13 cellular contexts compared by ENCODE assay signal in genomic region chr17:49213803-49214202, GRCh38. TPM values are rescaled to one million over a fixed set of nuclear protein-coding genes. Genes with fewer than 3 reads are reported as not detected.
DNase-seq lines count a peak whose midpoint lies in the region; ATAC-seq, FAIRE-seq and TF ChIP-seq lines count a peak whose summit lies in the region.
"Had no signal": no experiment of that assay in that cellular context is flagged by ENCODE, and none has a peak within 500 bp of the region (broad histone marks: within the 10 kb centered on the region; RNA-seq: fewer than 3 reads in every experiment).

No MANE protein-coding gene starts in this region.

- H3F3A ChIP-seq in smooth muscle cell (ENCODE audit: low read depth): peaks cover 4% of the 10 kb centered on the region

- H3K4me3 ChIP-seq in CD4-positive, CD25-positive, alpha-beta regulatory T cell (ENCODE audit: low read depth, low read length): no peak overlapping the region
- peak overlapping the region; percentile 89 for H3K4me3 ChIP-seq in GM06990 (replicated peaks; ENCODE audit: low read depth, low read length)
- H3K4me3 ChIP-seq in mucosa of rectum (ENCODE audit: low read length in 2 of 2): peak overlapping the region; percentile 2 to 45
- peak overlapping the region in 1 of 4 donors; percentile 12 for H3K4me3 ChIP-seq in pancreas
- no peak overlapping the region for H3K4me3 ChIP-seq in smooth muscle cell

- H3K4me1 ChIP-seq in CD4-positive, CD25-positive, alpha-beta regulatory T cell (ENCODE audit: control insufficient read depth, insufficient read depth, low read length, poor library complexity, severe bottlenecking): peaks cover 77% of the 10 kb centered on the region
- H3K4me1 ChIP-seq in mucosa of rectum (ENCODE audit: control insufficient read depth in 2 of 2, insufficient read depth in 2 of 2, low read length in 2 of 2) (peaks cover 26 to 30% of the 10 kb centered on the region in 2 donors), pancreas (peaks cover 0 to 2% (median 0%) of the 10 kb centered on the region in 3 donors), smooth muscle cell (ENCODE audit: low read depth) (peaks cover 8% of the 10 kb centered on the region)

- peaks cover 0 to under 1% (median 0%) of the 10 kb centered on the region in 7 donors for H3K9me3 Mint-ChIP-seq in CD4-positive, CD25-positive, alpha-beta regulatory T cell
- no peaks in the 10 kb centered on the region for H3K9me3 Mint-ChIP-seq in activated T-helper 1 cell treated with anti-CD3 and anti-CD28 coated beads, Interleukin-12 subunit alpha, Interleukin-12 subunit beta, Interleukin-2, Interleukin-4 antibody, amounts not matched to agents 30 ng/mL and 10 ng/mL and 1 ng/mL, durations not matched to agents 14 hours and 24 hours and 36 hours

- peaks cover 9 to 92% (median 67%) of the 10 kb centered on the region in 4 donors for H3K4me1 Mint-ChIP-seq in CD4-positive, CD25-positive, alpha-beta regulatory T cell
- peaks cover 90% of the 10 kb centered on the region for H3K4me1 Mint-ChIP-seq in activated T-helper 1 cell treated with anti-CD3 and anti-CD28 coated beads, Interleukin-12 subunit alpha, Interleukin-12 subunit beta, Interleukin-2, Interleukin-4 antibody, amounts not matched to agents 30 ng/mL and 10 ng/mL and 1 ng/mL, durations not matched to agents 14 hours and 24 hours and 36 hours (ENCODE audit: low read depth)

- no peaks in the 10 kb centered on the region for H3K36me3 ChIP-seq in CD4-positive, CD25-positive, alpha-beta regulatory T cell (ENCODE audit: control insufficient read depth, insufficient read depth, low read length)
- peaks cover 14% of the 10 kb centered on the region for H3K36me3 ChIP-seq in GM06990 (ENCODE audit: control insufficient read depth, insufficient read depth, low read length)
- H3K36me3 ChIP-seq in mucosa of rectum (ENCODE audit: control insufficient read depth in 2 of 2, insufficient read depth in 2 of 2, low read length in 2 of 2): no peaks in the 10 kb centered on the region
- no peaks in the 10 kb centered on the region for H3K36me3 ChIP-seq in pancreas
- H3K36me3 ChIP-seq in smooth muscle cell (ENCODE audit: low read depth): no peaks in the 10 kb centered on the region

- no peak overlapping the region for H2AFZ ChIP-seq in smooth muscle cell (ENCODE audit: low read depth)

- no peak for DNase-seq in CD4-positive, CD25-positive, alpha-beta regulatory T cell
- DNase-seq in GM06990 (ENCODE audit: extremely low read depth, insufficient read length): no peak
- no peak for DNase-seq in activated T-helper 1 cell treated with anti-CD3 and anti-CD28 coated beads, Interleukin-12 subunit alpha, Interleukin-12 subunit beta, Interleukin-2, Interleukin-4 antibody, amounts not matched to agents 30 ng/mL and 10 ng/mL and 1 ng/mL, durations not matched to agents 14 hours and 24 hours and 36 hours (ENCODE audit: low spot score)
- DNase-seq in pancreas: no peak
- no peak for DNase-seq in smooth muscle cell (lab: John Stamatoyannopoulos, UW; ENCODE audit: unreplicated experiment)
- no peak for DNase-seq in iPS-NIHi7 (ENCODE audit: extremely low spot score)
- DNase-seq in pons (ENCODE audit: low spot score): no peak
- DNase-seq: activated CD8-positive, alpha-beta memory T cell treated with anti-CD3 and anti-CD28 coated beads, Interleukin-2, amount 50 U/mL, for 48 hours; IMR-90 had no signal

- peak overlapping the region in 2 of 4 donors; percentile 59 to 99 for H3K4me3 Mint-ChIP-seq in CD4-positive, CD25-positive, alpha-beta regulatory T cell
- H3K4me3 Mint-ChIP-seq in activated T-helper 1 cell treated with anti-CD3 and anti-CD28 coated beads, Interleukin-12 subunit alpha, Interleukin-12 subunit beta, Interleukin-2, Interleukin-4 antibody, amounts not matched to agents 30 ng/mL and 10 ng/mL and 1 ng/mL, durations not matched to agents 14 hours and 24 hours and 36 hours: peak overlapping the region; percentile 79

- peaks cover 7% of the 10 kb centered on the region for H3K36me3 Mint-ChIP-seq in CD4-positive, CD25-positive, alpha-beta regulatory T cell
- H3K36me3 Mint-ChIP-seq in activated T-helper 1 cell treated with anti-CD3 and anti-CD28 coated beads, Interleukin-12 subunit alpha, Interleukin-12 subunit beta, Interleukin-2, Interleukin-4 antibody, amounts not matched to agents 30 ng/mL and 10 ng/mL and 1 ng/mL, durations not matched to agents 14 hours and 24 hours and 36 hours (ENCODE audit: low read depth): peaks cover 35% of the 10 kb centered on the region

- no peaks in the 10 kb centered on the region for H3K9me3 ChIP-seq in CD4-positive, CD25-positive, alpha-beta regulatory T cell (ENCODE audit: control insufficient read depth in 2 of 2, low read length in 2 of 2)
- H3K9me3 ChIP-seq in mucosa of rectum (ENCODE audit: control insufficient read depth in 2 of 2, low read length in 2 of 2) (no peaks in the 10 kb centered on the region), pancreas (no peaks in the 10 kb centered on the region), smooth muscle cell (replicated peaks; ENCODE audit: low read depth) (no peaks in the 10 kb centered on the region)

- H3K27me3 ChIP-seq in CD4-positive, CD25-positive, alpha-beta regulatory T cell (ENCODE audit: control insufficient read depth, insufficient read depth, low read length): no peaks in the 10 kb centered on the region
- H3K27me3 ChIP-seq in GM06990 (replicated peaks; ENCODE audit: control insufficient read depth, insufficient read depth, low read length) (no peaks in the 10 kb centered on the region), mucosa of rectum (ENCODE audit: control insufficient read depth in 2 of 2, insufficient read depth in 2 of 2, low read length in 2 of 2) (no peaks in the 10 kb centered on the region), pancreas (peaks cover 0 to 3% (median 0%) of the 10 kb centered on the region in 4 donors), smooth muscle cell (ENCODE audit: low read depth) (no peaks in the 10 kb centered on the region)

- no peak for ATAC-seq in CD4-positive, CD25-positive, alpha-beta regulatory T cell (ENCODE audit: low read depth in 2 of 2)
- no peak for ATAC-seq in pancreas

- no peak overlapping the region for H3K4me2 ChIP-seq in smooth muscle cell

- no peak overlapping the region for H3K27ac ChIP-seq in CD4-positive, CD25-positive, alpha-beta regulatory T cell (ENCODE audit: insufficient read depth, low read length, poor library complexity, severe bottlenecking)
- peak overlapping the region in 1 of 2 donors; percentile 24 for H3K27ac ChIP-seq in mucosa of rectum (ENCODE audit: low read depth in 2 of 2, low read length in 2 of 2)
- no peak overlapping the region for H3K27ac ChIP-seq in pancreas
- H3K27ac ChIP-seq in smooth muscle cell (ENCODE audit: low read depth): no peak overlapping the region

- FAIRE-seq in pancreas (lab: Jason Lieb, UNC): no peak
- FAIRE-seq: endometrium had no signal

- TF ChIP-seq CTCF in GM06990 (IDR thresholded peaks at IDR 0.05; ENCODE audit: insufficient read depth, low read length, poor library complexity, severe bottlenecking) (no peak), pancreas (IDR thresholded peaks at IDR 0.05) (no peak), smooth muscle cell (IDR thresholded peaks at IDR 0.05; ENCODE audit: borderline replicate concordance, insufficient read depth, poor library complexity, severe bottlenecking) (no peak)

- H3K79me2 ChIP-seq in smooth muscle cell (ENCODE audit: low read depth): no peaks in the 10 kb centered on the region

- H3K27me3 Mint-ChIP-seq in CD4-positive, CD25-positive, alpha-beta regulatory T cell: no peaks in the 10 kb centered on the region
- no peaks in the 10 kb centered on the region for H3K27me3 Mint-ChIP-seq in activated T-helper 1 cell treated with anti-CD3 and anti-CD28 coated beads, Interleukin-12 subunit alpha, Interleukin-12 subunit beta, Interleukin-2, Interleukin-4 antibody, amounts not matched to agents 30 ng/mL and 10 ng/mL and 1 ng/mL, durations not matched to agents 14 hours and 24 hours and 36 hours (ENCODE audit: insufficient read depth)

- 92 to 93% methylated on average over 2 of the region's 2 CpGs for WGBS in pancreas, 2 donors
- WGBS in smooth muscle cell (ENCODE audit: low lambda C conversion rate): 97% methylated on average over 2 of the region's 2 CpGs

- no peak overlapping the region for H3K9ac ChIP-seq in mucosa of rectum (ENCODE audit: low read depth in 1 of 2, low read length in 2 of 2)
- H3K9ac ChIP-seq in smooth muscle cell (ENCODE audit: low read depth): no peak overlapping the region

- peak overlapping the region; percentile 9 to 79 (median 78) for H3K27ac Mint-ChIP-seq in CD4-positive, CD25-positive, alpha-beta regulatory T cell
- H3K27ac Mint-ChIP-seq in activated T-helper 1 cell treated with anti-CD3 and anti-CD28 coated beads, Interleukin-12 subunit alpha, Interleukin-12 subunit beta, Interleukin-2, Interleukin-4 antibody, amounts not matched to agents 30 ng/mL and 10 ng/mL and 1 ng/mL, durations not matched to agents 14 hours and 24 hours and 36 hours: peak overlapping the region; percentile 56

- H4K20me1 ChIP-seq in smooth muscle cell (ENCODE audit: low read depth): no peaks in the 10 kb centered on the region

- intact Hi-C loops in activated T-helper 1 cell treated with anti-CD3 and anti-CD28 coated beads, Interleukin-12 subunit alpha, Interleukin-12 subunit beta, Interleukin-2, Interleukin-4 antibody, amounts not matched to agents 30 ng/mL and 10 ng/mL and 1 ng/mL, durations not matched to agents 14 hours and 24 hours and 36 hours (cut with micrococcal nuclease): loop anchor here (2.0 kb wide), 1 partner anchor 13 kb away; no protein-coding TSS in a partner anchor
- intact Hi-C loops in pancreas (cut with DNase I): no loop called here

RNA-seq across cellular contexts. Expression of gene ABI3, which starts 3.3 kb away (rescaled TPM):
- total RNA-seq in CD4-positive, CD25-positive, alpha-beta regulatory T cell: 6.5 TPM
- polyA plus RNA-seq in CD4-positive, CD25-positive, alpha-beta regulatory T cell: 10 to 100 TPM; 12.1 to 27.6 (median 17.3) TPM
- total RNA-seq in activated T-helper 1 cell treated with anti-CD3 and anti-CD28 coated beads, Interleukin-12 subunit alpha, Interleukin-12 subunit beta, Interleukin-2, Interleukin-4 antibody, amounts not matched to agents 30 ng/mL and 10 ng/mL and 1 ng/mL, durations not matched to agents 14 hours and 24 hours and 36 hours: 32.8 and 33.0 TPM in 2 replicates
- total RNA-seq in pancreas (1 to 10 TPM; 1.1 to 7.1 (median 2.5) TPM), smooth muscle cell (0.22 and 1.9 TPM in 2 replicates)
- polyA plus RNA-seq in pancreas (1 to 10 TPM; 3.0 to 4.6 TPM), smooth muscle cell (0.67 and 1.7 TPM in 2 replicates)
- total RNA-seq: NCI-H460 had no signal
- polyA plus RNA-seq: neural cell had no signal

RNA-seq across cellular contexts. Expression of gene GNGT2, which starts 3.4 kb away (rescaled TPM):
- total RNA-seq in CD4-positive, CD25-positive, alpha-beta regulatory T cell: 1.5 TPM
- polyA plus RNA-seq in CD4-positive, CD25-positive, alpha-beta regulatory T cell: 10 to 100 TPM in 1 of 4 donors, 1 to 10 TPM in 3; 4.1 to 11.4 (median 7.4) TPM
- 16.5 and 18.4 TPM in 2 replicates for total RNA-seq in activated T-helper 1 cell treated with anti-CD3 and anti-CD28 coated beads, Interleukin-12 subunit alpha, Interleukin-12 subunit beta, Interleukin-2, Interleukin-4 antibody, amounts not matched to agents 30 ng/mL and 10 ng/mL and 1 ng/mL, durations not matched to agents 14 hours and 24 hours and 36 hours
- total RNA-seq in pancreas: 1 to 10 TPM in 1 of 6 donors, under 1 TPM in 5; 0.23 to 2.2 (median 0.66) TPM
- polyA plus RNA-seq in pancreas: 1 to 10 TPM in 1 of 2 donors, under 1 TPM in 1; 0.87 to 1.6 TPM
- 0.81 TPM in 1 of 2 replicates, not detected in the other for total RNA-seq in smooth muscle cell
- polyA plus RNA-seq in smooth muscle cell: 0.44 and 0.75 TPM in 2 replicates
- total RNA-seq: NCI-H460 had no signal
- polyA plus RNA-seq: neural cell had no signal

RNA-seq across cellular contexts. Expression of gene PHOSPHO1, which starts 16.8 kb away (rescaled TPM):
- not detected for total RNA-seq in CD4-positive, CD25-positive, alpha-beta regulatory T cell
- polyA plus RNA-seq in CD4-positive, CD25-positive, alpha-beta regulatory T cell: under 1 TPM in 3 of 4 donors, not detected in 1; 0.11 to 0.24 (median 0.15) TPM
- 0.37 TPM in 1 of 2 replicates, not detected in the other for total RNA-seq in activated T-helper 1 cell treated with anti-CD3 and anti-CD28 coated beads, Interleukin-12 subunit alpha, Interleukin-12 subunit beta, Interleukin-2, Interleukin-4 antibody, amounts not matched to agents 30 ng/mL and 10 ng/mL and 1 ng/mL, durations not matched to agents 14 hours and 24 hours and 36 hours
- total RNA-seq in pancreas: under 1 TPM in 1 of 6 donors, not detected in 5; 0.22 TPM
- under 1 TPM; 0.19 to 0.28 TPM for polyA plus RNA-seq in pancreas
- 3.0 and 4.1 TPM in 2 replicates for total RNA-seq in smooth muscle cell
- polyA plus RNA-seq in smooth muscle cell: 4.2 and 8.7 TPM in 2 replicates
- total RNA-seq: NCI-H460 had no signal
- polyA plus RNA-seq: neural cell had no signal

Comparison
In these comparisons a context has a peak if more than half of its experiments do, and no peak if none do; other contexts are left out.
1. H3K4me3 ChIP-seq: peak in GM06990 (single experiment) and mucosa of rectum (2 of 2); none in CD4-positive, CD25-positive, alpha-beta regulatory T cell (single experiment) and smooth muscle cell (single experiment).